ENCODE assay signal across 16 cellular contexts in the genomic region with DNA sequence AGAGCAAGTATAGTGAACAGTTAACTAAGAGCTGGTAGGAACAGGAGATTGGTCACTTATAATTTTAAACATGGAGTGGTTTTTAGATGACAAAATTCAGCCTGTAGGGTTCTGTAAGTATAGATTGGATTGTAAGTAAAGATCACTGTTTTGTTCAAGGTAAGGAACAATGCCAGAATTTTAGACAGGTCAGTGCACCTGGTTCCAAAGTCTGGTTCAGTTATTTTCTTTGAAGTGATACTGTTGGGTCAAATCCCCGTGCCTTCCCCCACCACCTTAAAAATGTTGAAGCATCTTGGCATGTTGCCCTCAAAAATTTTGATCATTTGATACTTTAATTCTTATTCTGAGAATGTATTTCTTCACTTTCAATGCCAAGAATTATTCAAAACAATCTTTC. TPM values are rescaled to one million over a fixed set of nuclear protein-coding genes. Genes with fewer than 3 reads are reported as not detected.
DNase-seq lines count a peak whose midpoint lies in the region; ATAC-seq and TF ChIP-seq lines count a peak whose summit lies in the region.
"Had no signal": no experiment of that assay in that cellular context is flagged by ENCODE, and none has a peak within 500 bp of the region (broad histone marks: within the 10 kb centered on the region; RNA-seq: fewer than 3 reads in every experiment).

No MANE protein-coding gene starts in this region.

- peaks cover 8% of the 10 kb centered on the region; the same call in 1 of the 2 replicates for H3K36me3 ChIP-seq in ACC112 (ENCODE audit: insufficient read depth, low read length)
- H3K36me3 ChIP-seq in CD4-positive, alpha-beta memory T cell (ENCODE audit: insufficient read depth, low read length), result peaks cover 5% of the 10 kb centered on the region

- CTCF ChIA-PET in CD4-positive, alpha-beta memory T cell (lab: Charles Lee; ENCODE audit: partially characterized antibody), result interaction anchor here (1.0 to 1.5 kb wide), 2 partner anchors 45 kb away, joined by 3 read pairs; no protein-coding TSS in a partner anchor
- CTCF ChIA-PET in activated CD8-positive, alpha-beta T cell treated with anti-CD3 and anti-CD28 coated beads for 36 hours (lab: Charles Lee), result interaction anchor here (1.2 kb wide), 1 partner anchor 30 kb away, joined by 3 read pairs; no protein-coding TSS in a partner anchor
- CTCF ChIA-PET in T-cell (lab: Charles Lee), result interaction anchor here in 1 of 2 donors (0.7 kb wide), 1 partner anchor 43 kb away, joined by 3 read pairs; no protein-coding TSS in a partner anchor

- H3K36me3 Mint-ChIP-seq in CD4-positive, alpha-beta memory T cell, result peaks cover 0 to 6% of the 10 kb centered on the region in 2 donors
- H3K36me3 Mint-ChIP-seq in activated CD8-positive, alpha-beta T cell treated with anti-CD3 and anti-CD28 coated beads for 36 hours (ENCODE audit: low read depth), result peaks cover 19% of the 10 kb centered on the region
- no peaks in the 10 kb centered on the region for H3K36me3 Mint-ChIP-seq in naive B cell
- H3K36me3 Mint-ChIP-seq in T-cell, result peaks cover 4% of the 10 kb centered on the region

- no peak for DNase-seq in CD4-positive, alpha-beta memory T cell
- DNase-seq in activated CD8-positive, alpha-beta T cell treated with anti-CD3 and anti-CD28 coated beads for 36 hours, result no peak
- DNase-seq in naive B cell (no peak), T-cell (no peak), C1 segment of cervical spinal cord (lab: John Stamatoyannopoulos, UW) (no peak), OCI-M1 (lab: John Stamatoyannopoulos, UW) (no peak)
- DNase-seq: activated CD4-positive, alpha-beta T cell treated with anti-CD3 and anti-CD28 coated beads, Interleukin-2, amount 10 ng/mL, durations not matched to agents 7 days and 5 days; hippocampal formation; kidney; midbrain; NCI-H1930; NCI-H446 treated with DMSO at 0.1 percent for 48 hours; posterior cingulate gyrus; SJCRH30 had no signal

- intact Hi-C loops in CD4-positive, alpha-beta memory T cell (cut with micrococcal nuclease), result no loop called here
- intact Hi-C loops in activated CD8-positive, alpha-beta T cell treated with anti-CD3 and anti-CD28 coated beads for 36 hours (cut with micrococcal nuclease), result no loop called here

- no peaks in the 10 kb centered on the region for H3K9me3 ChIP-seq in CD4-positive, alpha-beta memory T cell (ENCODE audit: control insufficient read depth in 1 of 2, low read length in 2 of 2)
- H3K9me3 ChIP-seq: SJCRH30 had no signal

- H3K79me2 ChIP-seq in ACC112 (ENCODE audit: control insufficient read depth, insufficient read depth, low read length, unreplicated experiment), result peaks cover 97% of the 10 kb centered on the region

- H3K4me1 Mint-ChIP-seq in CD4-positive, alpha-beta memory T cell, result peaks cover 46 to 62% (median 58%) of the 10 kb centered on the region in 4 donors
- H3K4me1 Mint-ChIP-seq in activated CD8-positive, alpha-beta T cell treated with anti-CD3 and anti-CD28 coated beads for 36 hours (ENCODE audit: low read depth), result peaks cover 60% of the 10 kb centered on the region
- H3K4me1 Mint-ChIP-seq in naive B cell (peaks cover 29 to 66% (median 45%) of the 10 kb centered on the region in 3 donors), T-cell (peaks cover 66 to 74% (median 70%) of the 10 kb centered on the region in 3 donors)

- no peaks in the 10 kb centered on the region for H3K27me3 Mint-ChIP-seq in CD4-positive, alpha-beta memory T cell
- H3K27me3 Mint-ChIP-seq in activated CD8-positive, alpha-beta T cell treated with anti-CD3 and anti-CD28 coated beads for 36 hours, result no peaks in the 10 kb centered on the region
- H3K27me3 Mint-ChIP-seq in naive B cell (no peaks in the 10 kb centered on the region), T-cell (no peaks in the 10 kb centered on the region)
- H3K27me3 Mint-ChIP-seq: activated CD4-positive, alpha-beta T cell treated with anti-CD3 and anti-CD28 coated beads, Interleukin-2, amount 10 ng/mL, durations not matched to agents 7 days and 5 days had no signal

- H3K4me3 ChIP-seq in ACC112 (ENCODE audit: low read depth, low read length), result no peak overlapping the region
- H3K4me3 ChIP-seq in CD4-positive, alpha-beta memory T cell (ENCODE audit: low read length in 2 of 2), result no peak overlapping the region
- H3K4me3 ChIP-seq: SJCRH30 had no signal

- no peak for TF ChIP-seq CTCF in activated CD8-positive, alpha-beta T cell treated with anti-CD3 and anti-CD28 coated beads for 36 hours (IDR thresholded peaks at IDR 0.05)

- peak overlapping the region in 4 of 7 donors; percentile 1 to 81 (median 50) for H3K27ac Mint-ChIP-seq in CD4-positive, alpha-beta memory T cell
- H3K27ac Mint-ChIP-seq in activated CD8-positive, alpha-beta T cell treated with anti-CD3 and anti-CD28 coated beads for 36 hours, result peak overlapping the region; percentile 53
- peak overlapping the region; percentile 23 to 85 (median 40) for H3K27ac Mint-ChIP-seq in naive B cell
- H3K27ac Mint-ChIP-seq in T-cell, result no peak overlapping the region

- no peaks in the 10 kb centered on the region for H3K9me3 Mint-ChIP-seq in CD4-positive, alpha-beta memory T cell
- no peaks in the 10 kb centered on the region for H3K9me3 Mint-ChIP-seq in activated CD8-positive, alpha-beta T cell treated with anti-CD3 and anti-CD28 coated beads for 36 hours
- H3K9me3 Mint-ChIP-seq in naive B cell, result no peaks in the 10 kb centered on the region
- H3K9me3 Mint-ChIP-seq in T-cell, result no peaks in the 10 kb centered on the region
- H3K9me3 Mint-ChIP-seq: activated CD4-positive, alpha-beta T cell treated with anti-CD3 and anti-CD28 coated beads, Interleukin-2, amount 10 ng/mL, durations not matched to agents 7 days and 5 days had no signal

- H2AFZ ChIP-seq in ACC112 (ENCODE audit: low read length, unreplicated experiment), result no peak overlapping the region

- peaks cover 61% of the 10 kb centered on the region for H3K4me1 ChIP-seq in ACC112 (ENCODE audit: control insufficient read depth, insufficient read depth, low read length, unreplicated experiment)
- peaks cover 61% of the 10 kb centered on the region for H3K4me1 ChIP-seq in CD4-positive, alpha-beta memory T cell (ENCODE audit: insufficient read depth, low read length)
- H3K4me1 ChIP-seq: SJCRH30 had no signal

- peak overlapping the region in 4 of 8 donors; percentile 0 to 47 (median 6) for H3K4me3 Mint-ChIP-seq in CD4-positive, alpha-beta memory T cell
- H3K4me3 Mint-ChIP-seq in activated CD8-positive, alpha-beta T cell treated with anti-CD3 and anti-CD28 coated beads for 36 hours, result no peak overlapping the region
- H3K4me3 Mint-ChIP-seq in naive B cell (no peak overlapping the region), T-cell (peak overlapping the region in 1 of 3 donors; percentile 27)
- H3K4me3 Mint-ChIP-seq: activated CD4-positive, alpha-beta T cell treated with anti-CD3 and anti-CD28 coated beads, Interleukin-2, amount 10 ng/mL, durations not matched to agents 7 days and 5 days had no signal

- no peak for ATAC-seq in activated CD8-positive, alpha-beta T cell treated with anti-CD3 and anti-CD28 coated beads for 36 hours
- ATAC-seq in naive B cell (ENCODE audit: low read depth in 2 of 2), result no peak
- no peak for ATAC-seq in T-cell (replicated peaks in 1 of 4)
- no peak for ATAC-seq in GM21786 (IDR thresholded peaks at IDR 0.05; ENCODE audit: unreplicated experiment)

- peak overlapping the region; percentile 22 for H3K27ac ChIP-seq in ACC112 (ENCODE audit: low read depth, low read length)
- no peak overlapping the region for H3K27ac ChIP-seq in CD4-positive, alpha-beta memory T cell (ENCODE audit: low read depth, low read length)
- H3K27ac ChIP-seq: SJCRH30 had no signal

- no peaks in the 10 kb centered on the region for H3K27me3 ChIP-seq in ACC112 (ENCODE audit: insufficient read depth, low read length)
- no peaks in the 10 kb centered on the region for H3K27me3 ChIP-seq in CD4-positive, alpha-beta memory T cell (ENCODE audit: insufficient read depth, low read length)
- H3K27me3 ChIP-seq: SJCRH30 had no signal

- POLR2A ChIA-PET in CD4-positive, alpha-beta memory T cell (lab: Charles Lee; ENCODE audit: partially characterized antibody), result interaction anchor here (0.6 to 2.8 kb wide), 2 partner anchors 13 to 29 kb away, joined by 3 to 11 read pairs; a partner anchor contains a TSS
- POLR2A ChIA-PET in activated CD8-positive, alpha-beta T cell treated with anti-CD3 and anti-CD28 coated beads for 36 hours (lab: Charles Lee), result interaction anchor here (0.8 to 2.0 kb wide), 2 partner anchors 13 to 38 kb away, joined by 3 to 5 read pairs; a partner anchor contains a TSS
- POLR2A ChIA-PET in T-cell (lab: Charles Lee), result no interaction called here

RNA-seq across cellular contexts. Expression of a gene that starts 12.9 kb away (rescaled TPM):
- 10 to 100 TPM; 49.5 to 54.2 TPM for total RNA-seq in CD4-positive, alpha-beta memory T cell
- 10 to 100 TPM in 1 of 2 donors, 1 to 10 TPM in 1; 8.1 to 12.0 TPM for polyA plus RNA-seq in CD4-positive, alpha-beta memory T cell
- total RNA-seq in activated CD8-positive, alpha-beta T cell treated with anti-CD3 and anti-CD28 coated beads for 36 hours, result 100 to 1,000 TPM; 115 to 117 TPM
- 10 to 100 TPM; 11.7 to 33.6 (median 25.2) TPM for polyA plus RNA-seq in naive B cell (ENCODE audit: low read depth in 6 of 6)
- 10 to 100 TPM; 55.0 to 68.4 (median 56.2) TPM for total RNA-seq in T-cell

Comparison
In these comparisons a context has a peak if more than half of its experiments do, and no peak if none do; other contexts are left out.
1. H3K27ac Mint-ChIP-seq: peak in CD4-positive, alpha-beta memory T cell (4 of 7), activated CD8-positive, alpha-beta T cell treated with anti-CD3 and anti-CD28 coated beads for 36 hours (single experiment) and naive B cell (6 of 6); none in T-cell (0 of 2).
2. POLR2A ChIA-PET loops: an anchor here in CD4-positive, alpha-beta memory T cell (0.6 to 2.8 kb wide) and activated CD8-positive, alpha-beta T cell treated with anti-CD3 and anti-CD28 coated beads for 36 hours (0.8 to 2.0 kb wide); none called in T-cell.